Comparison of ENCODE assay signal across 1 cellular context in genomic region chr11:71453021-71453910, GRCh38.
A peak's percentile ranks its signal among the peaks of the same experiment; 100 is the strongest.
TF ChIP-seq lines count a peak whose summit lies in the region.

TSS of gene NADSYN1 (plus strand) at chr11:71453203. CDS start at chr11:71453297, 94 bp downstream.

TF ChIP-seq in K562, 482 proteins besides CTCF, POLR2A, EP300 and RAD21 (continued from another document):
- no peak for TF ChIP-seq THRB (CRISPR knock-in tag; conservative IDR thresholded peaks at IDR 0.05)
- no peak for TF ChIP-seq ZNF699 (CRISPR knock-in tag; IDR thresholded peaks at IDR 0.05; ENCODE audit: insufficient replicate concordance)
- TF ChIP-seq NCOA1 (IDR thresholded peaks at IDR 0.05; ENCODE audit: low read depth), result 0 out of 2 replicates have a peak, but pooled peaks have one; percentile 45
- peak in 1 of 2 experiments; percentile 89; a peak in 2 of 4 replicates for TF ChIP-seq HDAC1 (IDR thresholded peaks at IDR 0.05)
- TF ChIP-seq ZBTB7A (IDR thresholded peaks at IDR 0.05; ENCODE audit: borderline replicate concordance, control insufficient read depth, low read depth, low read length), result peak; percentile 43; the same call in 1 of the 2 replicates
- TF ChIP-seq ELF2 (CRISPR knock-in tag; IDR thresholded peaks at IDR 0.05), result peak; percentile 92
- TF ChIP-seq, protein P1, sequence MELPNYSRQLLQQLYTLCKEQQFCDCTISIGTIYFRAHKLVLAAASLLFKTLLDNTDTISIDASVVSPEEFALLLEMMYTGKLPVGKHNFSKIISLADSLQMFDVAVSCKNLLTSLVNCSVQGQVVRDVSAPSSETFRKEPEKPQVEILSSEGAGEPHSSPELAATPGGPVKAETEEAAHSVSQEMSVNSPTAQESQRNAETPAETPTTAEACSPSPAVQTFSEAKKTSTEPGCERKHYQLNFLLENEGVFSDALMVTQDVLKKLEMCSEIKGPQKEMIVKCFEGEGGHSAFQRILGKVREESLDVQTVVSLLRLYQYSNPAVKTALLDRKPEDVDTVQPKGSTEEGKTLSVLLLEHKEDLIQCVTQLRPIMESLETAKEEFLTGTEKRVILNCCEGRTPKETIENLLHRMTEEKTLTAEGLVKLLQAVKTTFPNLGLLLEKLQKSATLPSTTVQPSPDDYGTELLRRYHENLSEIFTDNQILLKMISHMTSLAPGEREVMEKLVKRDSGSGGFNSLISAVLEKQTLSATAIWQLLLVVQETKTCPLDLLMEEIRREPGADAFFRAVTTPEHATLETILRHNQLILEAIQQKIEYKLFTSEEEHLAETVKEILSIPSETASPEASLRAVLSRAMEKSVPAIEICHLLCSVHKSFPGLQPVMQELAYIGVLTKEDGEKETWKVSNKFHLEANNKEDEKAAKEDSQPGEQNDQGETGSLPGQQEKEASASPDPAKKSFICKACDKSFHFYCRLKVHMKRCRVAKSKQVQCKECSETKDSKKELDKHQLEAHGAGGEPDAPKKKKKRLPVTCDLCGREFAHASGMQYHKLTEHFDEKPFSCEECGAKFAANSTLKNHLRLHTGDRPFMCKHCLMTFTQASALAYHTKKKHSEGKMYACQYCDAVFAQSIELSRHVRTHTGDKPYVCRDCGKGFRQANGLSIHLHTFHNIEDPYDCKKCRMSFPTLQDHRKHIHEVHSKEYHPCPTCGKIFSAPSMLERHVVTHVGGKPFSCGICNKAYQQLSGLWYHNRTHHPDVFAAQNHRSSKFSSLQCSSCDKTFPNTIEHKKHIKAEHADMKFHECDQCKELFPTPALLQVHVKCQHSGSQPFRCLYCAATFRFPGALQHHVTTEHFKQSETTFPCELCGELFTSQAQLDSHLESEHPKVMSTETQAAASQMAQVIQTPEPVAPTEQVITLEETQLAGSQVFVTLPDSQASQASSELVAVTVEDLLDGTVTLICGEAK (IDR thresholded peaks at IDR 0.05), result peak; percentile 68
- TF ChIP-seq, protein P1 (CRISPR knock-in tag; IDR thresholded peaks at IDR 0.05), result no peak
- TF ChIP-seq, protein P2, sequence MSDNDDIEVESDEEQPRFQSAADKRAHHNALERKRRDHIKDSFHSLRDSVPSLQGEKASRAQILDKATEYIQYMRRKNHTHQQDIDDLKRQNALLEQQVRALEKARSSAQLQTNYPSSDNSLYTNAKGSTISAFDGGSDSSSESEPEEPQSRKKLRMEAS (CRISPR knock-in tag; IDR thresholded peaks at IDR 0.05), result peak; percentile 76; the same call in 1 of the 2 replicates
- TF ChIP-seq ELF1 (tag; IDR thresholded peaks at IDR 0.05), result peak; percentile 87
- no peak for TF ChIP-seq FOXK2 (conservative IDR thresholded peaks at IDR 0.05 in 1 of 2, IDR thresholded peaks at IDR 0.05 in 1 of 2; ENCODE audit: low read depth in 2 of 2)
- TF ChIP-seq, protein P3, sequence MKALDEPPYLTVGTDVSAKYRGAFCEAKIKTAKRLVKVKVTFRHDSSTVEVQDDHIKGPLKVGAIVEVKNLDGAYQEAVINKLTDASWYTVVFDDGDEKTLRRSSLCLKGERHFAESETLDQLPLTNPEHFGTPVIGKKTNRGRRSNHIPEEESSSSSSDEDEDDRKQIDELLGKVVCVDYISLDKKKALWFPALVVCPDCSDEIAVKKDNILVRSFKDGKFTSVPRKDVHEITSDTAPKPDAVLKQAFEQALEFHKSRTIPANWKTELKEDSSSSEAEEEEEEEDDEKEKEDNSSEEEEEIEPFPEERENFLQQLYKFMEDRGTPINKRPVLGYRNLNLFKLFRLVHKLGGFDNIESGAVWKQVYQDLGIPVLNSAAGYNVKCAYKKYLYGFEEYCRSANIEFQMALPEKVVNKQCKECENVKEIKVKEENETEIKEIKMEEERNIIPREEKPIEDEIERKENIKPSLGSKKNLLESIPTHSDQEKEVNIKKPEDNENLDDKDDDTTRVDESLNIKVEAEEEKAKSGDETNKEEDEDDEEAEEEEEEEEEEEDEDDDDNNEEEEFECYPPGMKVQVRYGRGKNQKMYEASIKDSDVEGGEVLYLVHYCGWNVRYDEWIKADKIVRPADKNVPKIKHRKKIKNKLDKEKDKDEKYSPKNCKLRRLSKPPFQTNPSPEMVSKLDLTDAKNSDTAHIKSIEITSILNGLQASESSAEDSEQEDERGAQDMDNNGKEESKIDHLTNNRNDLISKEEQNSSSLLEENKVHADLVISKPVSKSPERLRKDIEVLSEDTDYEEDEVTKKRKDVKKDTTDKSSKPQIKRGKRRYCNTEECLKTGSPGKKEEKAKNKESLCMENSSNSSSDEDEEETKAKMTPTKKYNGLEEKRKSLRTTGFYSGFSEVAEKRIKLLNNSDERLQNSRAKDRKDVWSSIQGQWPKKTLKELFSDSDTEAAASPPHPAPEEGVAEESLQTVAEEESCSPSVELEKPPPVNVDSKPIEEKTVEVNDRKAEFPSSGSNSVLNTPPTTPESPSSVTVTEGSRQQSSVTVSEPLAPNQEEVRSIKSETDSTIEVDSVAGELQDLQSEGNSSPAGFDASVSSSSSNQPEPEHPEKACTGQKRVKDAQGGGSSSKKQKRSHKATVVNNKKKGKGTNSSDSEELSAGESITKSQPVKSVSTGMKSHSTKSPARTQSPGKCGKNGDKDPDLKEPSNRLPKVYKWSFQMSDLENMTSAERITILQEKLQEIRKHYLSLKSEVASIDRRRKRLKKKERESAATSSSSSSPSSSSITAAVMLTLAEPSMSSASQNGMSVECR (CRISPR knock-in tag; IDR thresholded peaks at IDR 0.05), result peak; percentile 71
- no peak for TF ChIP-seq PYGO2 (tag; IDR thresholded peaks at IDR 0.05)
- TF ChIP-seq ZNF778 (CRISPR knock-in tag; IDR thresholded peaks at IDR 0.05), result no peak
- TF ChIP-seq ARNT (IDR thresholded peaks at IDR 0.05), result no peak
- TF ChIP-seq POLR2B (IDR thresholded peaks at IDR 0.05; ENCODE audit: low read depth, partially characterized antibody), result peak; percentile 47
- peak; percentile 90 for TF ChIP-seq ZFX (CRISPR knock-in tag; IDR thresholded peaks at IDR 0.05)
- peak; percentile 34 for TF ChIP-seq CCNT2 (IDR thresholded peaks at IDR 0.05; ENCODE audit: borderline replicate concordance, extremely low read depth, insufficient read length, low read depth, low read length)
- peak; percentile 90 for TF ChIP-seq NKRF (IDR thresholded peaks at IDR 0.05; ENCODE audit: borderline replicate concordance)
- TF ChIP-seq ZBTB17 (CRISPR knock-in tag; IDR thresholded peaks at IDR 0.05), result 0 out of 2 replicates have a peak, but pooled peaks have one; percentile 48
- peak; percentile 19; the same call in 1 of the 2 replicates for TF ChIP-seq GMEB1 (CRISPR knock-in tag; IDR thresholded peaks at IDR 0.05)
- no peak for TF ChIP-seq HDGF (IDR thresholded peaks at IDR 0.05)
- TF ChIP-seq MYC (IDR thresholded peaks at IDR 0.05; ENCODE audit: low read depth, low read length), result peak; percentile 80; the same call in 1 of the 2 replicates
- peak; percentile 85; the same call in 1 of the 2 replicates for TF ChIP-seq MYC (CRISPR knock-in tag; IDR thresholded peaks at IDR 0.05; ENCODE audit: borderline replicate concordance, low read depth)
- peak; percentile 79 for TF ChIP-seq GABPA (tag; conservative IDR thresholded peaks at IDR 0.05; ENCODE audit: low read depth)
- TF ChIP-seq PCBP1 (IDR thresholded peaks at IDR 0.05; ENCODE audit: low read depth, low read length, poor library complexity, severe bottlenecking), result no peak
- TF ChIP-seq ARHGAP35 (IDR thresholded peaks at IDR 0.05; ENCODE audit: partially characterized antibody), result no peak
- peak; percentile 84 for TF ChIP-seq EP400 (IDR thresholded peaks at IDR 0.05)
- peak; percentile 57 to 59; a peak in 3 of 4 replicates for TF ChIP-seq SIN3A (IDR thresholded peaks at IDR 0.05; ENCODE audit: borderline replicate concordance in 2 of 2, control insufficient read depth in 1 of 2, low read depth in 2 of 2, low read length in 2 of 2)
- TF ChIP-seq FIP1L1 (IDR thresholded peaks at IDR 0.05; ENCODE audit: low read depth, low read length, poor library complexity, severe bottlenecking), result peak; percentile 54
- peak; percentile 89 for TF ChIP-seq PHF8 (IDR thresholded peaks at IDR 0.05; ENCODE audit: borderline replicate concordance, low read length)
- peak; percentile 89 to 90 for TF ChIP-seq NRF1 (conservative IDR thresholded peaks at IDR 0.05 in 1 of 2, IDR thresholded peaks at IDR 0.05 in 1 of 2)
- TF ChIP-seq SRSF3 (IDR thresholded peaks at IDR 0.05; ENCODE audit: insufficient read depth, low read length), result no peak
- no peak for TF ChIP-seq SIRT6 (IDR thresholded peaks at IDR 0.05; ENCODE audit: low read depth, low read length)
- TF ChIP-seq ETV5 (CRISPR knock-in tag; IDR thresholded peaks at IDR 0.05; ENCODE audit: low read depth), result peak; percentile 27; the same call in 1 of the 2 replicates
- peak; percentile 74 for TF ChIP-seq GABPB1 (CRISPR knock-in tag; IDR thresholded peaks at IDR 0.05)
- no peak for TF ChIP-seq CHD4 (IDR thresholded peaks at IDR 0.05; ENCODE audit: insufficient read depth, insufficient replicate concordance, low read depth, low read length, poor library complexity, severe bottlenecking)
- peak; percentile 12; the same call in 1 of the 2 replicates for TF ChIP-seq EGR1 (conservative IDR thresholded peaks at IDR 0.05)
- no peak for TF ChIP-seq HNRNPH1 (optimal IDR thresholded peaks at IDR 0.05; ENCODE audit: low read depth, low read length)
- no peak for TF ChIP-seq NR2C2 (CRISPR knock-in tag; IDR thresholded peaks at IDR 0.05)
- peak; percentile 77 for TF ChIP-seq NR2C2 (tag; IDR thresholded peaks at IDR 0.05)
TF ChIP-seq in K562: peak in this region for 62.
